ENCODE assay signal across 24 cellular contexts in genomic region chr1:182610606-182611194, GRCh38. TPM values are rescaled to one million over a fixed set of nuclear protein-coding genes. Genes with fewer than 3 reads are reported as not detected.
A peak's percentile ranks its signal among the peaks of the same experiment; 100 is the strongest.
DNase-seq lines count a peak whose midpoint lies in the region; ATAC-seq and TF ChIP-seq lines count a peak whose summit lies in the region.
"Had no signal": no experiment of that assay in that cellular context is flagged by ENCODE, and none has a peak within 500 bp of the region (broad histone marks: within the 10 kb centered on the region; RNA-seq: fewer than 3 reads in every experiment).

No MANE protein-coding gene starts in this region.

- dilution Hi-C loops in mammary epithelial cell (cut with HindIII; ENCODE audit: low sequenced_read_pairs), result no loop called here

- in situ Hi-C loops in mammary epithelial cell (cut with MboI; ENCODE audit: low sequenced_read_pairs in 2 of 2), result no loop called here

- peaks cover 19% of the 10 kb centered on the region for H3K4me1 ChIP-seq in mammary epithelial cell (ENCODE audit: insufficient read depth, low read length)

- H3K4me3 ChIP-seq in mammary epithelial cell (replicated peaks in 1 of 3; ENCODE audit: insufficient read depth in 1 of 3, low read depth in 2 of 3, low read length in 3 of 3), result no peak overlapping the region
- H3K4me3 ChIP-seq: K562, Peyer's patch, testis had no signal

- peaks cover 7% of the 10 kb centered on the region for H3K27me3 Mint-ChIP-seq in glutamatergic neuron (ENCODE audit: unreplicated experiment)

- peaks cover 9% of the 10 kb centered on the region for H3K9me3 Mint-ChIP-seq in glutamatergic neuron (ENCODE audit: unreplicated experiment)
- H3K9me3 Mint-ChIP-seq: natural killer cell treated with Interleukin-12 subunit alpha and Interleukin-12 subunit beta and Interleukin-15 and Interleukin-18, amount 100 ng/mL, for 72 hours; stimulated activated memory B cell treated with anti-CD40 and anti-IgM and Interleukin-4, amounts not matched to agents 10 μg/mL and 1 μg/mL and 100 μg/mL, for 72 hours had no signal

- no peaks in the 10 kb centered on the region for H3K79me2 ChIP-seq in mammary epithelial cell (ENCODE audit: insufficient read depth, low read length)

- peaks cover 59% of the 10 kb centered on the region for H3K4me1 Mint-ChIP-seq in glutamatergic neuron (ENCODE audit: low read depth, unreplicated experiment)

- CTCF ChIA-PET in mammary epithelial cell (lab: Charles Lee; ENCODE audit: low non-redundant PET), result no interaction called here

- no peaks in the 10 kb centered on the region for H4K20me1 ChIP-seq in mammary epithelial cell (ENCODE audit: insufficient read depth, low read length)

- no peak overlapping the region for H3K9ac ChIP-seq in mammary epithelial cell (ENCODE audit: insufficient read depth, low read length)

- intact Hi-C loops in mammary epithelial cell (cut with micrococcal nuclease), result no loop called here

- no peak overlapping the region for H3K4me2 ChIP-seq in mammary epithelial cell (ENCODE audit: insufficient read depth, low read depth, low read length)

- H3K27ac ChIP-seq in mammary epithelial cell (ENCODE audit: insufficient read depth, low read depth, low read length), result no peak overlapping the region
- H3K27ac ChIP-seq: 22Rv1, Peyer's patch, testis had no signal

- H3K36me3 Mint-ChIP-seq in glutamatergic neuron (ENCODE audit: unreplicated experiment), result no peaks in the 10 kb centered on the region
- H3K36me3 Mint-ChIP-seq: natural killer cell treated with Interleukin-12 subunit alpha and Interleukin-12 subunit beta and Interleukin-15 and Interleukin-18, amount 100 ng/mL, for 72 hours; stimulated activated memory B cell treated with anti-CD40 and anti-IgM and Interleukin-4, amounts not matched to agents 10 μg/mL and 1 μg/mL and 100 μg/mL, for 72 hours had no signal

- no peak for TF ChIP-seq CTCF in glutamatergic neuron (IDR thresholded peaks at IDR 0.05; ENCODE audit: partially characterized antibody, unreplicated experiment)
- no peak for TF ChIP-seq CTCF in mammary epithelial cell (conservative IDR thresholded peaks at IDR 0.05 in 1 of 2, IDR thresholded peaks at IDR 0.05 in 1 of 2; ENCODE audit: extremely low read depth in 1 of 2, insufficient read depth in 1 of 2, low read depth in 1 of 2, low read length in 2 of 2)

- 82% methylated on average over 6 of the region's 6 CpGs for WGBS in mammary epithelial cell (ENCODE audit: low coverage, missing lambda C conversion rate)

- peak overlapping the region; percentile 21 for H3K4me3 Mint-ChIP-seq in glutamatergic neuron (ENCODE audit: unreplicated experiment)
- H3K4me3 Mint-ChIP-seq: natural killer cell treated with Interleukin-12 subunit alpha and Interleukin-12 subunit beta and Interleukin-15 and Interleukin-18, amount 100 ng/mL, for 72 hours; stimulated activated memory B cell treated with anti-CD40 and anti-IgM and Interleukin-4, amounts not matched to agents 10 μg/mL and 1 μg/mL and 100 μg/mL, for 72 hours had no signal

- ATAC-seq in GM21447 (IDR thresholded peaks at IDR 0.05; ENCODE audit: unreplicated experiment) (no peak), GM18519 (IDR thresholded peaks at IDR 0.05; ENCODE audit: low FRiP score, unreplicated experiment) (no peak)
- ATAC-seq: K562; left lobe of liver; natural killer cell treated with Interleukin-12 subunit alpha and Interleukin-12 subunit beta and Interleukin-15 and Interleukin-18, amount 100 ng/mL, for 72 hours; stimulated activated memory B cell treated with anti-CD40 and anti-IgM and Interleukin-4, amounts not matched to agents 10 μg/mL and 1 μg/mL and 100 μg/mL, for 72 hours had no signal

- H2AFZ ChIP-seq in mammary epithelial cell (ENCODE audit: low read depth, low read length), result no peak overlapping the region

- no peaks in the 10 kb centered on the region for H3K36me3 ChIP-seq in mammary epithelial cell (ENCODE audit: insufficient read depth, low read length)
- H3K36me3 ChIP-seq: Peyer's patch had no signal

- BruUV-seq in mammary epithelial cell (replicated peaks; lab: Mats Ljungman, UMichigan), result no TSS peak

- no peaks in the 10 kb centered on the region for H3K27me3 ChIP-seq in mammary epithelial cell (ENCODE audit: insufficient read depth, low read length)
- H3K27me3 ChIP-seq: Peyer's patch, testis had no signal

- H3K9me3 ChIP-seq in mammary epithelial cell (replicated peaks; ENCODE audit: insufficient read depth, low read length), result no peaks in the 10 kb centered on the region
- H3K9me3 ChIP-seq: Peyer's patch, testis had no signal

- H3K27ac Mint-ChIP-seq in glutamatergic neuron (ENCODE audit: unreplicated experiment), result peak overlapping the region; percentile 78
- H3K27ac Mint-ChIP-seq: progenitor cell of endocrine pancreas; stimulated activated memory B cell treated with anti-CD40 and anti-IgM and Interleukin-4, amounts not matched to agents 10 μg/mL and 1 μg/mL and 100 μg/mL, for 72 hours had no signal

- DNase-seq in NCI-H1092 treated with DMSO at 0.1 percent for 48 hours (lab: John Stamatoyannopoulos, UW) (peak; percentile 29), NCI-H1092 (lab: John Stamatoyannopoulos, UW) (no peak), NCI-H82 (lab: John Stamatoyannopoulos, UW) (peak; percentile 85), glutamatergic neuron (no peak), mammary epithelial cell (no peak)
- DNase-seq in stimulated activated CD8-positive, alpha-beta memory T cell treated with anti-CD3 and anti-CD28 coated beads, Interleukin-4, amount 100 ng/mL, for 48 hours, result peak; percentile 21
- DNase-seq: activated naive CD4-positive, alpha-beta T cell treated with Interleukin-2 at 50 U/mL for 16 hours; dermis blood vessel endothelial cell; head of caudate nucleus; MM.1S; NCI-H1694 treated with DMSO at 0.1 percent for 48 hours; NK-92 treated with Interleukin-12 subunit alpha and Interleukin-12 subunit beta, amount 100 ng/mL, for 24 hours; Peyer's patch; stimulated activated CD4-positive, alpha-beta T cell treated with anti-CD3 and anti-CD28 coated beads, Interleukin-2, amount 100 ng/mL, for 24 hours; T-helper 1 cell; testis had no signal

RNA-seq across cellular contexts. Expression of gene RGS16, which starts 6.5 kb away (rescaled TPM):
- 37.2 TPM for total RNA-seq in glutamatergic neuron (ENCODE audit: unreplicated experiment)
- total RNA-seq in mammary epithelial cell, result under 1 TPM; 0.33 to 0.52 TPM
- polyA plus RNA-seq in mammary epithelial cell, result 0.80 TPM
- polyA minus RNA-seq in mammary epithelial cell, result 3.0 TPM

RNA-seq across cellular contexts. Expression of gene RNASEL, which starts 21.6 kb away (rescaled TPM):
- total RNA-seq in glutamatergic neuron (ENCODE audit: unreplicated experiment) (1.3 TPM), mammary epithelial cell (1 to 10 TPM; 3.0 to 3.5 TPM)
- polyA plus RNA-seq in mammary epithelial cell, result 3.0 TPM
- 2.2 TPM for polyA minus RNA-seq in mammary epithelial cell

Comparison
In these comparisons a context has a peak if more than half of its experiments do, and no peak if none do; other contexts are left out.
1. DNase-seq: peak in NCI-H1092 treated with DMSO at 0.1 percent for 48 hours (single experiment), NCI-H82 (single experiment) and stimulated activated CD8-positive, alpha-beta memory T cell treated with anti-CD3 and anti-CD28 coated beads, Interleukin-4, amount 100 ng/mL, for 48 hours (single experiment); none in NCI-H1092 (single experiment), glutamatergic neuron (single experiment) and mammary epithelial cell (single experiment).
2. RNA of gene RGS16, which starts 6.5 kb away (total RNA-seq): 37.2 TPM in glutamatergic neuron (single experiment); 0.33 to 0.52 TPM in mammary epithelial cell; every median in the first group is over 10 times any median in the second.